Comparison of ENCODE assay signal across 1 cellular context in genomic region chr3:142026333-142026732, GRCh38.
TF ChIP-seq lines count a peak whose summit lies in the region.

No MANE protein-coding gene starts in this region.

TF ChIP-seq in K562, 482 proteins besides CTCF, POLR2A, EP300 and RAD21:
- TF ChIP-seq ZBTB40 (IDR thresholded peaks at IDR 0.05) = peak; percentile 86
- peak; percentile 73 for TF ChIP-seq ZBTB40 (CRISPR knock-in tag; IDR thresholded peaks at IDR 0.05)
- TF ChIP-seq ZNF263 (CRISPR knock-in tag; IDR thresholded peaks at IDR 0.05; ENCODE audit: borderline replicate concordance) = no peak
